ENCODE assay signal across 8 cellular contexts in genomic region chr12:45216297-45216982, GRCh38. TPM values are rescaled to one million over a fixed set of nuclear protein-coding genes. Genes with fewer than 3 reads are reported as not detected.
DNase-seq lines count a peak whose midpoint lies in the region; ATAC-seq and TF ChIP-seq lines count a peak whose summit lies in the region.

No MANE protein-coding gene starts in this region.

- H3K27ac Mint-ChIP-seq in type B pancreatic cell: peak overlapping the region; percentile 97

- ATAC-seq in GM18502 (IDR thresholded peaks at IDR 0.05; ENCODE audit: poor library complexity, unreplicated experiment) (peak; percentile 45), HG03039 (IDR thresholded peaks at IDR 0.05; ENCODE audit: unreplicated experiment) (peak; percentile 34)

- peak; percentile 71 for DNase-seq in A673 (ENCODE audit: low spot score)
- peak; percentile 34 for DNase-seq in activated gamma-delta T cell (lab: John Stamatoyannopoulos, UW)
- peak; percentile 49 for DNase-seq in glomerular visceral epithelial cell (ENCODE audit: extremely low spot score)
- DNase-seq in osteoblast (ENCODE audit: insufficient read length, low spot score, missing footprints): no peak
- peak; percentile 74 for DNase-seq in type B pancreatic cell (ENCODE audit: extremely low spot score, unreplicated experiment)

- peaks cover 6% of the 10 kb centered on the region; the same call in 1 of the 2 replicates for H4K20me1 ChIP-seq in OCI-LY3 (ENCODE audit: insufficient read depth, low read length)
- peaks cover 11% of the 10 kb centered on the region for H4K20me1 ChIP-seq in osteoblast (ENCODE audit: insufficient read depth, low read length)

- CTCF ChIA-PET in A673 (lab: Charles Lee): interaction anchor here (0.9 kb wide), 1 partner anchor 46 kb away, joined by 3 read pairs; no protein-coding TSS in a partner anchor

- peak overlapping the region; percentile 95 for H3K4me3 Mint-ChIP-seq in type B pancreatic cell

- peaks cover 34% of the 10 kb centered on the region for H3K79me2 ChIP-seq in OCI-LY3 (ENCODE audit: low read length)
- peaks cover 53% of the 10 kb centered on the region for H3K79me2 ChIP-seq in osteoblast (ENCODE audit: insufficient read depth, low read length)

- H3K36me3 ChIP-seq in A673 (ENCODE audit: insufficient read depth, low read length, poor library complexity, severe bottlenecking) (no peaks in the 10 kb centered on the region), OCI-LY3 (replicated peaks; ENCODE audit: low read depth, low read length) (no peaks in the 10 kb centered on the region), osteoblast (ENCODE audit: insufficient read depth, low read length) (no peaks in the 10 kb centered on the region)

- peaks cover 38% of the 10 kb centered on the region for H3K4me1 ChIP-seq in A673 (ENCODE audit: insufficient read depth, low read length, poor library complexity, severe bottlenecking)
- H3K4me1 ChIP-seq in OCI-LY3 (ENCODE audit: low read length): peaks cover 11% of the 10 kb centered on the region
- peaks cover 4% of the 10 kb centered on the region for H3K4me1 ChIP-seq in osteoblast (ENCODE audit: insufficient read depth, low read length)

- peak overlapping the region; percentile 72 for H3K9ac ChIP-seq in OCI-LY3 (ENCODE audit: low read length)

- H3K9me3 ChIP-seq in A673 (ENCODE audit: low read depth, low read length, poor library complexity, severe bottlenecking) (no peaks in the 10 kb centered on the region), OCI-LY3 (ENCODE audit: insufficient read depth, low read length) (no peaks in the 10 kb centered on the region), osteoblast (ENCODE audit: low read depth, low read length) (no peaks in the 10 kb centered on the region)

- peaks cover 16% of the 10 kb centered on the region for H3K36me3 Mint-ChIP-seq in type B pancreatic cell

- POLR2A ChIA-PET in A673 (lab: Charles Lee; ENCODE audit: low non-redundant PET): no interaction called here

- H3K27ac ChIP-seq in A673 (ENCODE audit: low read depth, low read length, poor library complexity, severe bottlenecking) (peak overlapping the region; percentile 93), OCI-LY3 (ENCODE audit: low read length) (peak overlapping the region; percentile 58), osteoblast (ENCODE audit: low read depth, low read length) (peak overlapping the region; percentile 87)

- H3K4me3 ChIP-seq in A673 (ENCODE audit: low read depth, low read length, poor library complexity, severe bottlenecking) (peak overlapping the region; percentile 68), OCI-LY3 (ENCODE audit: low read length) (peak overlapping the region; percentile 90), osteoblast (ENCODE audit: insufficient read depth, low read length) (peak overlapping the region; percentile 90)

- TF ChIP-seq CTCF in A673 (conservative IDR thresholded peaks at IDR 0.05; ENCODE audit: low read depth, low read length) (peak; percentile 30; the same call in 1 of the 2 replicates), OCI-LY3 (IDR thresholded peaks at IDR 0.05; ENCODE audit: low read depth, low read length) (peak; percentile 43), osteoblast (IDR thresholded peaks at IDR 0.05; ENCODE audit: extremely low read depth, low read depth, low read length) (peak; percentile 32), type B pancreatic cell (conservative IDR thresholded peaks at IDR 0.05) (peak; percentile 71)

- H2AFZ ChIP-seq in OCI-LY3 (ENCODE audit: low read depth, low read length) (peak overlapping the region; percentile 95), osteoblast (ENCODE audit: low read length) (peak overlapping the region; percentile 100)

- intact Hi-C loops in A673 (cut with micrococcal nuclease; ENCODE audit: unreplicated experiment): loop anchor here (2.0 kb wide), 2 partner anchors 42 to 52 kb away; no protein-coding TSS in a partner anchor

- H3K27me3 ChIP-seq in A673 (replicated peaks; ENCODE audit: insufficient read depth, low read depth, low read length, poor library complexity): no peaks in the 10 kb centered on the region
- H3K27me3 ChIP-seq in OCI-LY3 (ENCODE audit: low read depth, low read length): 0 out of 2 replicates have a peak, but pooled peaks cover 6% of the 10 kb centered on the region
- no peaks in the 10 kb centered on the region for H3K27me3 ChIP-seq in osteoblast (ENCODE audit: insufficient read depth, low read length)

- H3K4me1 Mint-ChIP-seq in type B pancreatic cell (ENCODE audit: unreplicated experiment): peaks cover 25% of the 10 kb centered on the region

- H3K4me2 ChIP-seq in OCI-LY3 (ENCODE audit: low read length): peak overlapping the region; percentile 96
- peak overlapping the region; percentile 99 for H3K4me2 ChIP-seq in osteoblast (ENCODE audit: insufficient read depth, low read length)

- H3K27me3 Mint-ChIP-seq in type B pancreatic cell: no peaks in the 10 kb centered on the region

- BruUV-seq in A673 (replicated peaks; lab: Mats Ljungman, UMichigan): no TSS peak

- peaks cover 10% of the 10 kb centered on the region for H3K9me3 Mint-ChIP-seq in type B pancreatic cell

RNA-seq across cellular contexts. Expression of gene ANO6, which starts 0.5 kb away (rescaled TPM):
- 59.3 TPM in 2 replicates for total RNA-seq in A673 (2021)
- 49.9 and 53.3 TPM in 2 replicates for total RNA-seq in osteoblast
- 35.0 and 38.1 TPM in 2 replicates for total RNA-seq in type B pancreatic cell (ENCODE audit: low replicate concordance)
